12 cellular contexts compared by ENCODE assay signal in genomic region chr7:158586499-158587191, GRCh38. TPM values are rescaled to one million over a fixed set of nuclear protein-coding genes. Genes with fewer than 3 reads are reported as not detected.
DNase-seq lines count a peak whose midpoint lies in the region; ATAC-seq and TF ChIP-seq lines count a peak whose summit lies in the region.
"Had no signal": no experiment of that assay in that cellular context is flagged by ENCODE, and none has a peak within 500 bp of the region (broad histone marks: within the 10 kb centered on the region; RNA-seq: fewer than 3 reads in every experiment).

No MANE protein-coding gene starts in this region.

- H3K4me3 ChIP-seq in dorsolateral prefrontal cortex, result peak overlapping the region; percentile 35 to 72 (median 58)

- H3K9me3 Mint-ChIP-seq in neural crest cell, result no peaks in the 10 kb centered on the region
- H3K9me3 Mint-ChIP-seq: activated naive CD8-positive, alpha-beta T cell treated with anti-CD3 and anti-CD28 coated beads, Interleukin-2, amount 50 U/mL, for 24 hours had no signal

- H3K27me3 Mint-ChIP-seq in neural crest cell (ENCODE audit: low read depth), result peaks cover 73% of the 10 kb centered on the region

- TF ChIP-seq CTCF in 22Rv1 (IDR thresholded peaks at IDR 0.05) (no peak), dorsolateral prefrontal cortex (IDR thresholded peaks at IDR 0.05 in 54 of 56, conservative IDR thresholded peaks at IDR 0.05 in 2 of 56; ENCODE audit: low read depth in 1 of 56, partially characterized antibody in 56 of 56) (no peak), neural crest cell (conservative IDR thresholded peaks at IDR 0.05) (no peak)

- no peak for ATAC-seq in GM21576 (IDR thresholded peaks at IDR 0.05; ENCODE audit: unreplicated experiment)
- ATAC-seq in HG02642 (IDR thresholded peaks at IDR 0.05; ENCODE audit: poor library complexity, unreplicated experiment), result no peak
- ATAC-seq in GM21367 (IDR thresholded peaks at IDR 0.05; ENCODE audit: unreplicated experiment), result no peak
- ATAC-seq: activated naive CD8-positive, alpha-beta T cell treated with anti-CD3 and anti-CD28 coated beads, Interleukin-2, amount 50 U/mL, for 24 hours had no signal

- peaks cover 0 to 48% (median 10%) of the 10 kb centered on the region in 45 donors for H3K27me3 ChIP-seq in dorsolateral prefrontal cortex

- H3K4me1 Mint-ChIP-seq in neural crest cell, result peaks cover 3% of the 10 kb centered on the region

- intact Hi-C loops in dorsolateral prefrontal cortex (cut with DNase I), result no loop called here

- H3K36me3 Mint-ChIP-seq in neural crest cell (ENCODE audit: low read depth), result no peaks in the 10 kb centered on the region

- DNase-seq in DMS53 (lab: John Stamatoyannopoulos, UW), result peak; percentile 75
- peak in 6 of 10 donors; percentile 31 to 75 (median 54) for DNase-seq in dorsolateral prefrontal cortex
- no peak for DNase-seq in neural crest cell (ENCODE audit: low read depth, low spot score)
- DNase-seq in HK-2 (ENCODE audit: unreplicated experiment), result no peak
- DNase-seq: activated naive CD8-positive, alpha-beta T cell treated with anti-CD3 and anti-CD28 coated beads, Interleukin-2, amount 50 U/mL, for 24 hours; GM23248; midbrain; NCI-H2029 treated with DMSO at 0.1 percent for 48 hours had no signal

- no peak overlapping the region for H3K27ac Mint-ChIP-seq in neural crest cell (ENCODE audit: unreplicated experiment)
- H3K27ac Mint-ChIP-seq: activated naive CD8-positive, alpha-beta T cell treated with anti-CD3 and anti-CD28 coated beads, Interleukin-2, amount 50 U/mL, for 24 hours had no signal

- H3K27ac ChIP-seq in 22Rv1, result peak overlapping the region; percentile 99
- peak overlapping the region in 41 of 59 donors; percentile 8 to 74 (median 46) for H3K27ac ChIP-seq in dorsolateral prefrontal cortex
- H3K27ac ChIP-seq: GM23248 had no signal

- H3K4me3 Mint-ChIP-seq in neural crest cell, result peak overlapping the region; percentile 85

RNA-seq across cellular contexts. Expression of gene PTPRN2, which starts 1.0 kb away (rescaled TPM):
- 100 to 1,000 TPM in 109 of 120 experiments, 10 to 100 TPM in 11; 42.8 to 186 (median 133) TPM for total RNA-seq in dorsolateral prefrontal cortex
- total RNA-seq in neural crest cell, result 30.9 and 32.2 TPM in 2 replicates
- total RNA-seq: GM23248 had no signal

Comparison
In these comparisons a context has a peak if more than half of its experiments do, and no peak if none do; other contexts are left out.
1. DNase-seq: peak in DMS53 (single experiment) and dorsolateral prefrontal cortex (6 of 10); none in neural crest cell (single experiment) and HK-2 (single experiment).